ENCODE assay signal across 24 cellular contexts in genomic region chr2:11861044-11861443, GRCh38.
DNase-seq lines count a peak whose midpoint lies in the region; ATAC-seq, FAIRE-seq and TF ChIP-seq lines count a peak whose summit lies in the region.
"Had no signal": no experiment of that assay in that cellular context is flagged by ENCODE, and none has a peak within 500 bp of the region (broad histone marks: within the 10 kb centered on the region; RNA-seq: fewer than 3 reads in every experiment).

No MANE protein-coding gene starts in this region.

- peaks cover 8% of the 10 kb centered on the region for H3K9me3 Mint-ChIP-seq in Calu3 (ENCODE audit: low read depth, unreplicated experiment)

- peak overlapping the region; percentile 54 for H3K4me2 ChIP-seq in GM12878 (ENCODE audit: control insufficient read depth, insufficient read depth)

- H3K4me3 Mint-ChIP-seq in Calu3 (ENCODE audit: low read depth, unreplicated experiment), result no peak overlapping the region
- H3K4me3 Mint-ChIP-seq: activated CD8-positive, alpha-beta T cell treated with anti-CD3 and anti-CD28 coated beads for 36 hours; HFFc6; nephron progenitor cell; stimulated activated naive CD8-positive, alpha-beta T cell treated with anti-CD3 and anti-CD28 coated beads, Interleukin-15, Interleukin-2, amounts not matched to agents 100 ng/mL and 50 ng/mL, for 24 hours; T-cell had no signal

- H3K27ac ChIP-seq in GM12878 (ENCODE audit: control insufficient read depth, insufficient read depth) (peak overlapping the region; percentile 53), RWPE1 (no peak overlapping the region)

- H3K4me1 ChIP-seq in GM12878 (ENCODE audit: control insufficient read depth, insufficient read depth, low read length), result peaks cover 56% of the 10 kb centered on the region

- in situ Hi-C loops in GM12878 (cut with MboI), result no loop called here

- DNase-seq in GM12891 (ENCODE audit: insufficient read length, low spot score) (no peak), GM12878 (ENCODE audit: low read depth, low spot score) (no peak), Calu3 (no peak), RWPE1 (ENCODE audit: low spot score) (no peak), NCI-H2227 (lab: John Stamatoyannopoulos, UW; ENCODE audit: unreplicated experiment) (no peak)
- DNase-seq in stimulated activated CD4-positive, alpha-beta T cell treated with anti-CD3 and anti-CD28 coated beads, Interleukin-12 subunit alpha, Interleukin-12 subunit beta, amount 100 ng/mL, for 4 hours, result no peak
- DNase-seq: activated CD8-positive, alpha-beta T cell treated with anti-CD3 and anti-CD28 coated beads for 36 hours; activated gamma-delta T cell; EL; HFFc6; KG1; NCI-H1436 treated with DMSO at 0.1 percent for 48 hours; NCI-H2107; NCI-H446 treated with DMSO at 0.1 percent for 48 hours; nephron progenitor cell; right cardiac atrium; SHP77; T-cell had no signal

- no peak overlapping the region for H3K9ac ChIP-seq in GM12878 (ENCODE audit: control insufficient read depth, insufficient read depth, low read length)

- no peak overlapping the region for H3K27ac Mint-ChIP-seq in Calu3 (ENCODE audit: unreplicated experiment)
- H3K27ac Mint-ChIP-seq: activated CD8-positive, alpha-beta T cell treated with anti-CD3 and anti-CD28 coated beads for 36 hours; HFFc6; nephron progenitor cell; stimulated activated naive CD8-positive, alpha-beta T cell treated with anti-CD3 and anti-CD28 coated beads, Interleukin-15, Interleukin-2, amounts not matched to agents 100 ng/mL and 50 ng/mL, for 24 hours; T-cell had no signal

- no peak for TF ChIP-seq EP300 in GM12878 (IDR thresholded peaks at IDR 0.05; ENCODE audit: borderline replicate concordance in 1 of 2, control insufficient read depth in 1 of 2, low read depth in 2 of 2, low read length in 2 of 2)

- ATAC-seq in GM21360 (IDR thresholded peaks at IDR 0.05; ENCODE audit: unreplicated experiment) (peak; percentile 41), HG02973 (IDR thresholded peaks at IDR 0.05; ENCODE audit: unreplicated experiment) (peak; percentile 31), GM12878 (peak; percentile 37)
- ATAC-seq: activated CD4-positive, CD25-positive, alpha-beta regulatory T cell treated with anti-CD3 and anti-CD28 coated beads, Interleukin-2, amount 50 U/mL, for 24 hours; activated CD8-positive, alpha-beta T cell treated with anti-CD3 and anti-CD28 coated beads for 36 hours; right cardiac atrium; T-cell had no signal

- no peak for TF ChIP-seq RAD21 in GM12878 (IDR thresholded peaks at IDR 0.05; ENCODE audit: insufficient read depth, low read depth, low read length)

- H3K9me3 ChIP-seq in GM12878 (replicated peaks; ENCODE audit: control insufficient read depth, insufficient read depth, low read length), result peaks cover 24% of the 10 kb centered on the region

- no peaks in the 10 kb centered on the region for H4K20me1 ChIP-seq in GM12878 (ENCODE audit: control insufficient read depth, insufficient read depth)

- FAIRE-seq in GM12891 (lab: Jason Lieb, UNC), result peak; percentile 66
- FAIRE-seq in GM12878 (lab: Jason Lieb, UNC), result no peak
- FAIRE-seq: GM18507, islet of Langerhans had no signal

- intact Hi-C loops in GM12878 (cut with micrococcal nuclease; ENCODE audit: unreplicated experiment) (loop anchor here (5.0 to 10.0 kb wide), 5 partner anchors 211 to 644 kb away; no protein-coding TSS in a partner anchor), Calu3 (cut with micrococcal nuclease; ENCODE audit: unreplicated experiment) (loop anchor here (5.0 to 10.0 kb wide), 4 partner anchors 174 to 511 kb away; no protein-coding TSS in a partner anchor)

- no peaks in the 10 kb centered on the region for H3K79me2 ChIP-seq in GM12878 (ENCODE audit: control insufficient read depth, insufficient read depth, low read length)

- CTCF ChIA-PET in GM12878 (lab: Yijun Ruan, JAX) (interaction anchor here (1.4 to 8.3 kb wide), 5 partner anchors 32 to 856 kb away, joined by 3 to 61 read pairs (median 5); partner anchors contain the start of gene TRIB2), Calu3 (lab: Charles Lee) (no interaction called here), RWPE1 (lab: Yijun Ruan, JAX) (no interaction called here)

- SMC1A ChIA-PET in GM12878 (lab: Charles Lee; ENCODE audit: uncharacterized antibody, unreplicated experiment), result interaction anchor here (0.8 to 8.4 kb wide), 11 partner anchors 11 to 393 kb away, joined by 3 to 90 read pairs (median 3); no protein-coding TSS in a partner anchor

- no peak for TF ChIP-seq CTCF in GM12878 (IDR thresholded peaks at IDR 0.05 in 2 of 3, conservative IDR thresholded peaks at IDR 0.05 in 1 of 3; ENCODE audit: control insufficient read depth in 2 of 3, extremely low read depth in 1 of 3, insufficient read depth in 1 of 3, low read depth in 3 of 3, low read length in 3 of 3)
- no peak for TF ChIP-seq CTCF in Calu3 (IDR thresholded peaks at IDR 0.05; ENCODE audit: unreplicated experiment)
- TF ChIP-seq CTCF in RWPE1 (conservative IDR thresholded peaks at IDR 0.05; ENCODE audit: low read depth), result no peak

- H3K27me3 ChIP-seq in GM12878 (replicated peaks in 1 of 2; ENCODE audit: control insufficient read depth in 2 of 2, insufficient read depth in 2 of 2, low read length in 1 of 2), result no peaks in the 10 kb centered on the region

- RAD21 ChIA-PET in GM12878 (lab: Charles Lee; ENCODE audit: unreplicated experiment), result interaction anchor here (0.7 to 5.1 kb wide), 7 partner anchors 12 to 856 kb away, joined by 3 to 24 read pairs (median 5); partner anchors contain the start of gene TRIB2

- 0% methylated on average over 2 of the region's 2 CpGs for WGBS in GM12878 (ENCODE audit: insufficient coverage, insufficient replicate concordance, low lambda C conversion rate, missing lambda C conversion rate)

- H3K36me3 ChIP-seq in GM12878 (ENCODE audit: control insufficient read depth in 2 of 2, insufficient read depth in 2 of 2, low read length in 1 of 2), result no peaks in the 10 kb centered on the region

- peaks cover 14% of the 10 kb centered on the region for H3K27me3 Mint-ChIP-seq in Calu3 (ENCODE audit: unreplicated experiment)
- H3K27me3 Mint-ChIP-seq: T-cell had no signal

- BruUV-seq in GM12878 (replicated peaks; lab: Mats Ljungman, UMichigan) (no TSS peak), Calu3 (replicated peaks; lab: Mats Ljungman, UMichigan) (no TSS peak)

- no peak overlapping the region for H2AFZ ChIP-seq in GM12878 (ENCODE audit: control insufficient read depth, low read depth, low read length)

- H3K4me1 Mint-ChIP-seq in Calu3 (ENCODE audit: low read depth, unreplicated experiment), result peaks cover 14% of the 10 kb centered on the region

- no peak overlapping the region for H3K4me3 ChIP-seq in GM12878

- POLR2A ChIA-PET in GM12878 (lab: Charles Lee), result interaction anchor here (1.4 kb wide), 1 partner anchor 13 kb away, joined by 3 read pairs; no protein-coding TSS in a partner anchor
- POLR2A ChIA-PET in RWPE1 (lab: Yijun Ruan, JAX; ENCODE audit: low non-redundant PET), result no interaction called here

- no peaks in the 10 kb centered on the region for H3K36me3 Mint-ChIP-seq in Calu3 (ENCODE audit: insufficient read depth, unreplicated experiment)
- H3K36me3 Mint-ChIP-seq: T-cell had no signal

- no peak for TF ChIP-seq POLR2A in GM12891 (IDR thresholded peaks at IDR 0.05; ENCODE audit: low read depth, low read length)
- no peak for TF ChIP-seq POLR2A in GM12878 (IDR thresholded peaks at IDR 0.05; ENCODE audit: low read depth, low read length)

TF ChIP-seq in GM12891, 5 proteins besides CTCF, POLR2A, EP300 and RAD21:
- TF ChIP-seq POU2F2 (IDR thresholded peaks at IDR 0.05; ENCODE audit: low read depth, low read length) (no peak), POLR2AphosphoS5 (IDR thresholded peaks at IDR 0.05; ENCODE audit: low read depth, low read length) (no peak), TAF1 (IDR thresholded peaks at IDR 0.05; ENCODE audit: low read depth, low read length) (no peak), SPI1 (IDR thresholded peaks at IDR 0.05; ENCODE audit: low read depth, low read length) (no peak), PAX5 (IDR thresholded peaks at IDR 0.05; ENCODE audit: insufficient read depth, low read length, severe bottlenecking) (peak; percentile 76)
TF ChIP-seq in GM12891: peak in this region for 1.

TF ChIP-seq in GM12878, 131 proteins besides CTCF, POLR2A, EP300 and RAD21:
- peak in 1 of 2 experiments; percentile 77; a peak in 2 of 4 replicates for TF ChIP-seq SRF (IDR thresholded peaks at IDR 0.05; ENCODE audit: low read depth in 2 of 2, low read length in 2 of 2)
- TF ChIP-seq, protein P1, sequence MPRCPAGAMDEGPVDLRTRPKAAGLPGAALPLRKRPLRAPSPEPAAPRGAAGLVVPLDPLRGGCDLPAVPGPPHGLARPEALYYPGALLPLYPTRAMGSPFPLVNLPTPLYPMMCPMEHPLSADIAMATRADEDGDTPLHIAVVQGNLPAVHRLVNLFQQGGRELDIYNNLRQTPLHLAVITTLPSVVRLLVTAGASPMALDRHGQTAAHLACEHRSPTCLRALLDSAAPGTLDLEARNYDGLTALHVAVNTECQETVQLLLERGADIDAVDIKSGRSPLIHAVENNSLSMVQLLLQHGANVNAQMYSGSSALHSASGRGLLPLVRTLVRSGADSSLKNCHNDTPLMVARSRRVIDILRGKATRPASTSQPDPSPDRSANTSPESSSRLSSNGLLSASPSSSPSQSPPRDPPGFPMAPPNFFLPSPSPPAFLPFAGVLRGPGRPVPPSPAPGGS (IDR thresholded peaks at IDR 0.05; ENCODE audit: borderline replicate concordance, insufficient read depth, low read depth, low read length, poor library complexity, severe bottlenecking), result no peak
- 0 out of 2 replicates have a peak, but pooled peaks have one; percentile 11 for TF ChIP-seq RUNX3 (IDR thresholded peaks at IDR 0.05; ENCODE audit: low read length)
- TF ChIP-seq KLF5 (IDR thresholded peaks at IDR 0.05; ENCODE audit: partially characterized antibody), result no peak
- TF ChIP-seq IRF4 (IDR thresholded peaks at IDR 0.05; ENCODE audit: low read depth, low read length), result no peak
- TF ChIP-seq EED (IDR thresholded peaks at IDR 0.05; ENCODE audit: low read depth), result no peak
- 0 out of 2 replicates have a peak, but pooled peaks have one; percentile 64 for TF ChIP-seq PAX5 (IDR thresholded peaks at IDR 0.05; ENCODE audit: borderline replicate concordance, low read depth, low read length)
- TF ChIP-seq EZH2 (IDR thresholded peaks at IDR 0.05; ENCODE audit: borderline replicate concordance, control insufficient read depth, low read depth, low read length), result no peak
